Comparison of ENCODE assay signal across 8 cellular contexts in the genomic region with DNA sequence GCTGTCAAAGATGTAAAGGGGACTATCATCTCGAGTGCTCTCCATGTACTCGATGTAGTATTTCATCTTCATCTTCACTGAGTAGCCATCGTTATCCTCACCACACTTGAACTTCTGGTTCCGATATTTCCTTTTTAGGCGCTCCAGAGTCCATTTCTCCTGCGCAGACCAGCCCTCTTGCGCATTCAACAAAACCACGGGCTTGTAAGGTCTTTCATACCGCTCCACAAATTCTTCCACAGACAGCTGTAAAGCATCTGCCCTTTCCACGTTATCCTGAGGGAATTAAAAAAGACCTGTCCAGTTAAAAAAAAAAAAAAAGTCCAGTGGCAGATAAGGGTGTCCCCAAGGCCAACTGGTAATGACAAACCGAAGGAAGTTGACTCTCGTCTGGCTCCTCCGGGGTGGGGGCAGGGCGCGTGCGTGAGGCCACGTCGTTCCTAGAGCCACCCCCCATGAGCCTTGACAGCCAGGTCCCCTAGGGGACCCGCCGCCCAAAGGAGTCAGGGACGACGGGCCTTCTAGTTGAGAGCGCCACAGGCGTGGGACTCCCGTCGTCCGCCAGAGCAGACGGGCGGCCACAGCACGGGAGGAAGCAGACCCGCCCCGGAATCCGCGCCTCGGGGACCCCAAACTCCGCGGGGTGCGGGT. TPM values are rescaled to one million over a fixed set of nuclear protein-coding genes. Genes with fewer than 3 reads are reported as not detected.
DNase-seq lines count a peak whose midpoint lies in the region; ATAC-seq and TF ChIP-seq lines count a peak whose summit lies in the region.

No MANE protein-coding gene starts in this region.

- peaks cover 70 to 82% (median 76%) of the 10 kb centered on the region in 10 experiments for H3K4me1 ChIP-seq in BLaER1 treated with 17β-estradiol and CSF1 and Interleukin-3, amounts not matched to agents 10 nM and 100 nM
- peaks cover 24 to 33% of the 10 kb centered on the region in 2 donors for H3K4me1 ChIP-seq in ascending aorta
- H3K4me1 ChIP-seq in iPS DF 6.9 (ENCODE audit: control insufficient read depth, insufficient read depth, low read length): peaks cover 2% of the 10 kb centered on the region; the same call in 1 of the 2 replicates
- peaks cover 32 to 38% (median 37%) of the 10 kb centered on the region in 3 donors for H3K4me1 ChIP-seq in skeletal muscle tissue (ENCODE audit: control insufficient read depth in 3 of 3, insufficient read depth in 3 of 3, low read length in 3 of 3)

- peak; percentile 8 for ATAC-seq in GM19324 (IDR thresholded peaks at IDR 0.05; ENCODE audit: low FRiP score, unreplicated experiment)
- ATAC-seq in HG03457 (IDR thresholded peaks at IDR 0.05; ENCODE audit: unreplicated experiment): peak; percentile 5

- peaks cover 24 to 91% (median 71%) of the 10 kb centered on the region in 11 experiments; a peak in 19 of 22 replicates for H4K20me1 ChIP-seq in BLaER1 treated with 17β-estradiol and CSF1 and Interleukin-3, amounts not matched to agents 10 nM and 100 nM

- no peaks in the 10 kb centered on the region for H3K27me3 ChIP-seq in BLaER1 treated with 17β-estradiol and CSF1 and Interleukin-3, amounts not matched to agents 10 nM and 100 nM
- H3K27me3 ChIP-seq in ascending aorta (no peaks in the 10 kb centered on the region), iPS DF 6.9 (ENCODE audit: control insufficient read depth, insufficient read depth, low read length) (no peaks in the 10 kb centered on the region), skeletal muscle tissue (ENCODE audit: control insufficient read depth in 3 of 3, insufficient read depth in 3 of 3, low read length in 3 of 3) (no peaks in the 10 kb centered on the region)

- no CpG with 5 or more reads among the region's 38 CpGs for WGBS in iPS DF 6.9 (ENCODE audit: insufficient coverage, insufficient read length)

- peak overlapping the region; percentile 79 to 99 (median 88) for H3K4me3 ChIP-seq in BLaER1 treated with 17β-estradiol and CSF1 and Interleukin-3, amounts not matched to agents 10 nM and 100 nM
- peak overlapping the region; percentile 93 to 100 for H3K4me3 ChIP-seq in ascending aorta
- H3K4me3 ChIP-seq in iPS DF 6.9 (ENCODE audit: low read length): peak overlapping the region; percentile 43
- peak overlapping the region; percentile 87 to 95 (median 91) for H3K4me3 ChIP-seq in skeletal muscle tissue (ENCODE audit: low read length in 3 of 3)

- peak overlapping the region; percentile 86 to 99 (median 96) for H3K9ac ChIP-seq in BLaER1 treated with 17β-estradiol and CSF1 and Interleukin-3, amounts not matched to agents 10 nM and 100 nM
- peak overlapping the region; percentile 93 to 99 (median 97) for H3K9ac ChIP-seq in skeletal muscle tissue (ENCODE audit: low read depth in 1 of 3, low read length in 3 of 3)

- peak overlapping the region; percentile 87 to 99 (median 94) for H3K4me2 ChIP-seq in BLaER1 treated with 17β-estradiol and CSF1 and Interleukin-3, amounts not matched to agents 10 nM and 100 nM

- peak overlapping the region; percentile 84 to 99 (median 97) for H3K27ac ChIP-seq in BLaER1 treated with 17β-estradiol and CSF1 and Interleukin-3, amounts not matched to agents 10 nM and 100 nM
- H3K27ac ChIP-seq in ascending aorta (peak overlapping the region; percentile 96 to 98), iPS DF 6.9 (ENCODE audit: low read length) (no peak overlapping the region), skeletal muscle tissue (ENCODE audit: low read depth, low read length) (peak overlapping the region; percentile 97)

- intact Hi-C loops in ascending aorta (cut with DNase I): loop anchor here (1.0 to 5.0 kb wide), 4 partner anchors 12 to 54 kb away; a partner anchor contains a TSS

- no peak for TF ChIP-seq CTCF in ascending aorta (IDR thresholded peaks at IDR 0.05)

- no peaks in the 10 kb centered on the region for H3K9me3 ChIP-seq in BLaER1 treated with 17β-estradiol and CSF1 and Interleukin-3, amounts not matched to agents 10 nM and 100 nM (replicated peaks in 1 of 11)
- H3K9me3 ChIP-seq in ascending aorta (no peaks in the 10 kb centered on the region), iPS DF 6.9 (ENCODE audit: control insufficient read depth, insufficient read depth, low read length) (no peaks in the 10 kb centered on the region), skeletal muscle tissue (ENCODE audit: control insufficient read depth in 3 of 3, low read length in 3 of 3) (no peaks in the 10 kb centered on the region)

- DNase-seq in T-helper 2 cell (peak; percentile 37 to 86 (median 65)), ascending aorta (ENCODE audit: low spot score in 2 of 2) (peak; percentile 60 to 89), iPS DF 6.9 (ENCODE audit: low read depth, low spot score) (no peak), NCI-H2107 (lab: John Stamatoyannopoulos, UW) (no peak)

- peaks cover 47 to 63% (median 59%) of the 10 kb centered on the region in 11 experiments for H3K36me3 ChIP-seq in BLaER1 treated with 17β-estradiol and CSF1 and Interleukin-3, amounts not matched to agents 10 nM and 100 nM
- H3K36me3 ChIP-seq in ascending aorta (peaks cover 41 to 52% of the 10 kb centered on the region in 2 donors), iPS DF 6.9 (ENCODE audit: control insufficient read depth, insufficient read depth, low read length) (peaks cover 17% of the 10 kb centered on the region; the same call in 1 of the 2 replicates), skeletal muscle tissue (ENCODE audit: control insufficient read depth in 3 of 3, insufficient read depth in 3 of 3, low read length in 3 of 3) (peaks cover 29 to 40% (median 32%) of the 10 kb centered on the region in 3 donors)

RNA-seq across cellular contexts. Expression of a gene that starts 0.7 kb away (rescaled TPM):
- total RNA-seq in ascending aorta (29.4 TPM), skeletal muscle tissue (6.8 TPM)

RNA-seq across cellular contexts. Expression of a gene that starts 0.9 kb away (rescaled TPM):
- total RNA-seq in ascending aorta: 31.2 TPM
- 19.3 TPM for total RNA-seq in skeletal muscle tissue

RNA-seq across cellular contexts. Expression of a gene that starts 11.4 kb away (rescaled TPM):
- total RNA-seq in ascending aorta: 429 TPM
- total RNA-seq in skeletal muscle tissue: 52.2 TPM

RNA-seq across cellular contexts. Expression of a gene that starts 12.2 kb away (rescaled TPM):
- total RNA-seq in ascending aorta: 13.4 TPM
- 76.7 TPM for total RNA-seq in skeletal muscle tissue

RNA-seq across cellular contexts. Expression of a gene that starts 14.9 kb away (rescaled TPM):
- total RNA-seq in ascending aorta (122 TPM), skeletal muscle tissue (75.7 TPM)

Comparison
In these comparisons a context has a peak if more than half of its experiments do, and no peak if none do; other contexts are left out.
1. H3K4me3 ChIP-seq: peak in every context shown above with its lines; median percentile 96 in ascending aorta; 91 in skeletal muscle tissue; 88 in BLaER1 treated with 17β-estradiol and CSF1 and Interleukin-3, amounts not matched to agents 10 nM and 100 nM; 43 in iPS DF 6.9.
2. DNase-seq: peak in T-helper 2 cell (5 of 5) and ascending aorta (2 of 2); none in iPS DF 6.9 (single experiment) and NCI-H2107 (single experiment).